10 cellular contexts compared by ENCODE assay signal in genomic region chr6:1315560-1316386, GRCh38. TPM values are rescaled to one million over a fixed set of nuclear protein-coding genes. Genes with fewer than 3 reads are reported as not detected.
DNase-seq lines count a peak whose midpoint lies in the region; ATAC-seq, FAIRE-seq and TF ChIP-seq lines count a peak whose summit lies in the region.
"Had no signal": no experiment of that assay in that cellular context is flagged by ENCODE, and none has a peak within 500 bp of the region (broad histone marks: within the 10 kb centered on the region; RNA-seq: fewer than 3 reads in every experiment).

No MANE protein-coding gene starts in this region.

- no peak for DNase-seq in stimulated activated naive CD8-positive, alpha-beta T cell treated with anti-CD3 and anti-CD28 coated beads, Interleukin-15, Interleukin-2, amounts not matched to agents 100 U/mL and 50 U/mL, for 24 hours
- DNase-seq in natural killer cell treated with Interleukin-12 subunit alpha and Interleukin-12 subunit beta and Interleukin-15 and Interleukin-18, amount 100 ng/mL, for 72 hours (ENCODE audit: low spot score): no peak
- DNase-seq in erythroblast (lab: John Stamatoyannopoulos, UW) (no peak), medulla oblongata (ENCODE audit: extremely low spot score) (no peak), pancreas (no peak)
- DNase-seq: NCI-H510A had no signal

- H3K4me3 Mint-ChIP-seq in stimulated activated naive CD8-positive, alpha-beta T cell treated with anti-CD3 and anti-CD28 coated beads, Interleukin-15, Interleukin-2, amounts not matched to agents 100 ng/mL and 50 ng/mL, for 24 hours: peak overlapping the region; percentile 21
- peak overlapping the region; percentile 69 for H3K4me3 Mint-ChIP-seq in dendritic cell treated with granulocyte-macrophage colony-stimulating factor and Interleukin-4, amounts not matched to agents 40 ng/mL and 50 ng/mL, for 4 days
- peak overlapping the region; percentile 6 for H3K4me3 Mint-ChIP-seq in natural killer cell treated with Interleukin-12 subunit alpha and Interleukin-12 subunit beta and Interleukin-15 and Interleukin-18, amount 100 ng/mL, for 72 hours

- intact Hi-C loops in dendritic cell treated with granulocyte-macrophage colony-stimulating factor and Interleukin-4, amounts not matched to agents 40 ng/mL and 50 ng/mL, for 4 days (cut with micrococcal nuclease): no loop called here
- intact Hi-C loops in pancreas (cut with DNase I): no loop called here

- TF ChIP-seq CTCF in pancreas (IDR thresholded peaks at IDR 0.05): no peak

- no peak for ATAC-seq in stimulated activated naive CD8-positive, alpha-beta T cell treated with anti-CD3 and anti-CD28 coated beads, Interleukin-15, Interleukin-2, amounts not matched to agents 100 U/mL and 50 U/mL, for 24 hours
- ATAC-seq in natural killer cell treated with Interleukin-12 subunit alpha and Interleukin-12 subunit beta and Interleukin-15 and Interleukin-18, amount 100 ng/mL, for 72 hours: no peak
- no peak for ATAC-seq in pancreas
- no peak for ATAC-seq in HG03159 (IDR thresholded peaks at IDR 0.05; ENCODE audit: unreplicated experiment)

- H3K27me3 Mint-ChIP-seq in stimulated activated naive CD8-positive, alpha-beta T cell treated with anti-CD3 and anti-CD28 coated beads, Interleukin-15, Interleukin-2, amounts not matched to agents 100 ng/mL and 50 ng/mL, for 24 hours: peaks cover 45% of the 10 kb centered on the region
- peaks cover 45% of the 10 kb centered on the region for H3K27me3 Mint-ChIP-seq in dendritic cell treated with granulocyte-macrophage colony-stimulating factor and Interleukin-4, amounts not matched to agents 40 ng/mL and 50 ng/mL, for 4 days
- H3K27me3 Mint-ChIP-seq in natural killer cell treated with Interleukin-12 subunit alpha and Interleukin-12 subunit beta and Interleukin-15 and Interleukin-18, amount 100 ng/mL, for 72 hours: peaks cover 35 to 37% of the 10 kb centered on the region in 2 donors

- H3K27ac ChIP-seq in pancreas: peak overlapping the region in 1 of 4 donors; percentile 73

- no peak for TF ChIP-seq POLR2A in erythroblast (IDR thresholded peaks at IDR 0.05; ENCODE audit: low read length)

- H3K36me3 Mint-ChIP-seq in stimulated activated naive CD8-positive, alpha-beta T cell treated with anti-CD3 and anti-CD28 coated beads, Interleukin-15, Interleukin-2, amounts not matched to agents 100 ng/mL and 50 ng/mL, for 24 hours (ENCODE audit: low read depth): peaks cover 4% of the 10 kb centered on the region
- H3K36me3 Mint-ChIP-seq in dendritic cell treated with granulocyte-macrophage colony-stimulating factor and Interleukin-4, amounts not matched to agents 40 ng/mL and 50 ng/mL, for 4 days (ENCODE audit: low read depth): peaks cover 23% of the 10 kb centered on the region
- peaks cover 6% of the 10 kb centered on the region for H3K36me3 Mint-ChIP-seq in natural killer cell treated with Interleukin-12 subunit alpha and Interleukin-12 subunit beta and Interleukin-15 and Interleukin-18, amount 100 ng/mL, for 72 hours

- no peaks in the 10 kb centered on the region for H3K9me3 Mint-ChIP-seq in stimulated activated naive CD8-positive, alpha-beta T cell treated with anti-CD3 and anti-CD28 coated beads, Interleukin-15, Interleukin-2, amounts not matched to agents 100 ng/mL and 50 ng/mL, for 24 hours
- no peaks in the 10 kb centered on the region for H3K9me3 Mint-ChIP-seq in dendritic cell treated with granulocyte-macrophage colony-stimulating factor and Interleukin-4, amounts not matched to agents 40 ng/mL and 50 ng/mL, for 4 days
- H3K9me3 Mint-ChIP-seq in natural killer cell treated with Interleukin-12 subunit alpha and Interleukin-12 subunit beta and Interleukin-15 and Interleukin-18, amount 100 ng/mL, for 72 hours: no peaks in the 10 kb centered on the region

- no peaks in the 10 kb centered on the region for H3K4me1 ChIP-seq in pancreas

- peaks cover 0 to 13% (median 4%) of the 10 kb centered on the region in 4 donors for H3K27me3 ChIP-seq in pancreas

- WGBS in pancreas, 2 donors: 69 to 73% methylated on average over 11 of the region's 11 CpGs

- no peak overlapping the region for H3K27ac Mint-ChIP-seq in stimulated activated naive CD8-positive, alpha-beta T cell treated with anti-CD3 and anti-CD28 coated beads, Interleukin-15, Interleukin-2, amounts not matched to agents 100 ng/mL and 50 ng/mL, for 24 hours
- peak overlapping the region; percentile 5 for H3K27ac Mint-ChIP-seq in dendritic cell treated with granulocyte-macrophage colony-stimulating factor and Interleukin-4, amounts not matched to agents 40 ng/mL and 50 ng/mL, for 4 days
- H3K27ac Mint-ChIP-seq in natural killer cell treated with Interleukin-12 subunit alpha and Interleukin-12 subunit beta and Interleukin-15 and Interleukin-18, amount 100 ng/mL, for 72 hours: no peak overlapping the region

- H3K9me3 ChIP-seq in pancreas: no peaks in the 10 kb centered on the region

- H3K4me3 ChIP-seq in pancreas: peak overlapping the region in 2 of 4 donors; percentile 53 to 54

- FAIRE-seq in pancreas (lab: Jason Lieb, UNC): no peak

- H3K4me1 Mint-ChIP-seq in stimulated activated naive CD8-positive, alpha-beta T cell treated with anti-CD3 and anti-CD28 coated beads, Interleukin-15, Interleukin-2, amounts not matched to agents 100 ng/mL and 50 ng/mL, for 24 hours (ENCODE audit: low read depth): peaks cover 31% of the 10 kb centered on the region
- H3K4me1 Mint-ChIP-seq in dendritic cell treated with granulocyte-macrophage colony-stimulating factor and Interleukin-4, amounts not matched to agents 40 ng/mL and 50 ng/mL, for 4 days (ENCODE audit: low read depth): peaks cover 32% of the 10 kb centered on the region
- H3K4me1 Mint-ChIP-seq in natural killer cell treated with Interleukin-12 subunit alpha and Interleukin-12 subunit beta and Interleukin-15 and Interleukin-18, amount 100 ng/mL, for 72 hours (ENCODE audit: low read depth in 2 of 2): peaks cover 12 to 17% of the 10 kb centered on the region in 2 donors

- H3K36me3 ChIP-seq in pancreas: no peaks in the 10 kb centered on the region

RNA-seq across cellular contexts. Expression of gene FOXQ1, which starts 3.9 kb away (rescaled TPM):
- not detected for total RNA-seq in natural killer cell treated with Interleukin-12 subunit alpha and Interleukin-12 subunit beta and Interleukin-15 and Interleukin-18, amount 100 ng/mL, for 72 hours
- total RNA-seq in pancreas: 10 to 100 TPM in 1 of 6 donors, 1 to 10 TPM in 5; 1.4 to 14.8 (median 3.9) TPM
- polyA plus RNA-seq in pancreas: 1 to 10 TPM; 1.5 to 2.6 TPM
- total RNA-seq: dermis microvascular lymphatic vessel endothelial cell had no signal

Comparison
In these comparisons a context has a peak if more than half of its experiments do, and no peak if none do; other contexts are left out.
1. H3K4me3 Mint-ChIP-seq: peak in every context shown above with its lines; median percentile 69 in dendritic cell treated with granulocyte-macrophage colony-stimulating factor and Interleukin-4, amounts not matched to agents 40 ng/mL and 50 ng/mL, for 4 days; 21 in stimulated activated naive CD8-positive, alpha-beta T cell treated with anti-CD3 and anti-CD28 coated beads, Interleukin-15, Interleukin-2, amounts not matched to agents 100 ng/mL and 50 ng/mL, for 24 hours; 6 in natural killer cell treated with Interleukin-12 subunit alpha and Interleukin-12 subunit beta and Interleukin-15 and Interleukin-18, amount 100 ng/mL, for 72 hours.